9 cellular contexts compared by ENCODE assay signal in genomic region chrX:48761674-48762471, GRCh38. TPM values are rescaled to one million over a fixed set of nuclear protein-coding genes. Genes with fewer than 3 reads are reported as not detected.
DNase-seq lines count a peak whose midpoint lies in the region; ATAC-seq lines count a peak whose summit lies in the region.
"Had no signal": no experiment of that assay in that cellular context is flagged by ENCODE, and none has a peak within 500 bp of the region (broad histone marks: within the 10 kb centered on the region; RNA-seq: fewer than 3 reads in every experiment).

GLOD5 (plus strand) TSS chrX:48761747; CDS start chrX:48761791, 44 bp downstream.

- ATAC-seq in HG03460 (IDR thresholded peaks at IDR 0.05; ENCODE audit: unreplicated experiment) (no peak), HG03521 (IDR thresholded peaks at IDR 0.05; ENCODE audit: unreplicated experiment) (no peak)
- ATAC-seq: naive thymus-derived CD4-positive, alpha-beta T cell had no signal

- DNase-seq in activated CD4-positive, alpha-beta T cell treated with anti-CD3 and anti-CD28 coated beads for 48 hours = peak; percentile 17
- no peak for DNase-seq in activated CD4-positive, alpha-beta T cell treated with anti-CD3 and anti-CD28 coated beads for 4 hours
- DNase-seq in NCI-H345 (lab: John Stamatoyannopoulos, UW) = peak; percentile 74
- DNase-seq in dermis microvascular lymphatic vessel endothelial cell (ENCODE audit: low read depth in 2 of 2) = peak; percentile 25 to 31
- DNase-seq in renal cortical epithelial cell (ENCODE audit: low read depth) = peak; percentile 31
- no peak for DNase-seq in activated CD4-positive, CD25-positive, alpha-beta regulatory T cell (lab: John Stamatoyannopoulos, UW)

RNA-seq across cellular contexts. Expression of gene GLOD5, which starts in this region (rescaled TPM):
- not detected in 2 replicates for total RNA-seq in dermis microvascular lymphatic vessel endothelial cell
- not detected in 2 replicates for total RNA-seq in renal cortical epithelial cell
- total RNA-seq: naive thymus-derived CD4-positive, alpha-beta T cell had no signal

Comparison
In these comparisons a context has a peak if more than half of its experiments do, and no peak if none do; other contexts are left out.
1. DNase-seq: peak in activated CD4-positive, alpha-beta T cell treated with anti-CD3 and anti-CD28 coated beads for 48 hours (single experiment) and NCI-H345 (single experiment); none in activated CD4-positive, alpha-beta T cell treated with anti-CD3 and anti-CD28 coated beads for 4 hours (0 of 2) and activated CD4-positive, CD25-positive, alpha-beta regulatory T cell (0 of 4).
2. Peak in DNase-seq in dermis microvascular lymphatic vessel endothelial cell; RNA of the gene not detected or under 1 TPM.
3. Peak in DNase-seq in renal cortical epithelial cell; RNA of the gene not detected or under 1 TPM.